In the genomic region with DNA sequence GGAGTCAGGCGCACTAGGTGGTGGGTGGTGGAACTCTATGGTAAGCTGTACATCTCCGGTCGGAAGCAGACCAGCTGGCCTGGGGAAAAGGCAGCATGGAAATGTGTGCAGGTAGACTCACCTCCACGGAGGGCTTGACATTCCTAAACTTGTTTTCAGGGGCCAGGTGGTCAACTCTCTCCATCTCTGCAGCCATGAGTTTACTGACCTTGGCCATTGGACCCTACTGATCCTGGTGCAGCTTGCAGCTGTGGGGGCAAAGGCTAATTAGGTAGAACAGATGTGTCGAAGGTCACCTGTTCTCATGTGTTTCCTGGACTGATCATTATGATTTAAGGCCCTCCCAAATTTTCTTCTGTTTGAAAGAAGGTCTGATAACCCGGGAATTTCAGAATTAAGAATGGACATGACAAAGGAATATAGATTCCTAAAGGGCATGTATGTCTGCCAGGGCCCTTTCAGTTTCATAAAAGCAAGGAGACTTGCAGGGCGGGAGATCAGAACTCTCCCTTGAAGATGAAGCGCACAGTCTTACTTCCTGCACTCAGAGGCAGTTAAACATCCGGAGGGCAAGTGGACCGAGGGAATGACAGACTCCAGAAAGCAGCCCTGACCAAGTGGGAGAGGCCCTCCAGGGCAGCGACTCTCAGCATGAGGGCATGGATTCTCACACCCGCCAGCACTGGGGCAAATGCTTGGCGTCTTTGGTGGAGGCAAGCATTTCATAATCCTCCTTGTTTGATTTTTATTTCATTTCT, we compare ENCODE assay signal across 17 cellular contexts. TPM values are rescaled to one million over a fixed set of nuclear protein-coding genes. Genes with fewer than 3 reads are reported as not detected.
A peak's percentile ranks its signal among the peaks of the same experiment; 100 is the strongest.
DNase-seq lines count a peak whose midpoint lies in the region; ATAC-seq and TF ChIP-seq lines count a peak whose summit lies in the region.
"Had no signal": no experiment of that assay in that cellular context is flagged by ENCODE, and none has a peak within 500 bp of the region (broad histone marks: within the 10 kb centered on the region; RNA-seq: fewer than 3 reads in every experiment).

No MANE protein-coding gene starts in this region.

- no peak for TF ChIP-seq CTCF in osteocyte (IDR thresholded peaks at IDR 0.05)

- H3K36me3 Mint-ChIP-seq in activated T-cell treated with anti-CD3 and anti-CD28 coated beads, Interleukin-2, amount 50 U/mL, for 72 hours (ENCODE audit: insufficient read depth in 2 of 2): no peaks in the 10 kb centered on the region
- H3K36me3 Mint-ChIP-seq in osteocyte (ENCODE audit: unreplicated experiment): no peaks in the 10 kb centered on the region
- H3K36me3 Mint-ChIP-seq: IgD-negative memory B cell had no signal

- ATAC-seq in activated T-cell treated with anti-CD3 and anti-CD28 coated beads, Interleukin-2, amount 50 U/mL, for 72 hours (replicated peaks in 1 of 2): peak; percentile 22 to 40

- H3K36me3 ChIP-seq in KOPT-K1 (ENCODE audit: insufficient read depth, low read length): no peaks in the 10 kb centered on the region
- H3K36me3 ChIP-seq: breast epithelium, vagina had no signal

- H3K27ac Mint-ChIP-seq in activated T-cell treated with anti-CD3 and anti-CD28 coated beads, Interleukin-2, amount 50 U/mL, for 72 hours: peak overlapping the region; percentile 62
- peak overlapping the region; percentile 51 for H3K27ac Mint-ChIP-seq in osteocyte (ENCODE audit: unreplicated experiment)

- no peaks in the 10 kb centered on the region for H3K27me3 Mint-ChIP-seq in activated T-cell treated with anti-CD3 and anti-CD28 coated beads, Interleukin-2, amount 50 U/mL, for 72 hours (ENCODE audit: low read depth)
- H3K27me3 Mint-ChIP-seq in osteocyte (ENCODE audit: unreplicated experiment): no peaks in the 10 kb centered on the region
- H3K27me3 Mint-ChIP-seq: IgD-negative memory B cell had no signal

- DNase-seq in activated T-cell treated with anti-CD3 and anti-CD28 coated beads, Interleukin-2, amount 50 U/mL, for 72 hours: no peak
- no peak for DNase-seq in activated T-cell treated with anti-CD3 and anti-CD28 coated beads, Interleukin-2, amount 50 U/mL, for 1 hour
- DNase-seq in left kidney (ENCODE audit: low read depth, low spot score) (peak; percentile 34), osteocyte (ENCODE audit: extremely low spot score, unreplicated experiment) (no peak), occipital lobe (lab: John Stamatoyannopoulos, UW) (no peak), iPS-NIHi11 (ENCODE audit: low spot score) (no peak), NCI-H1930 (lab: John Stamatoyannopoulos, UW) (no peak)
- DNase-seq: COR-L47, foreskin melanocyte, NCI-H187, NCI-H446 had no signal

- peak overlapping the region; percentile 29 to 59 for H3K4me3 Mint-ChIP-seq in activated T-cell treated with anti-CD3 and anti-CD28 coated beads, Interleukin-2, amount 50 U/mL, for 72 hours
- peak overlapping the region; percentile 38 for H3K4me3 Mint-ChIP-seq in osteocyte (ENCODE audit: unreplicated experiment)
- H3K4me3 Mint-ChIP-seq: IgD-negative memory B cell had no signal

- H3K9me3 ChIP-seq in KOPT-K1 (ENCODE audit: insufficient read depth, low read length, poor library complexity, severe bottlenecking): no peaks in the 10 kb centered on the region
- H3K9me3 ChIP-seq: breast epithelium, vagina had no signal

- H3K27ac ChIP-seq in KOPT-K1 (ENCODE audit: low read depth, low read length, poor library complexity, severe bottlenecking): peak overlapping the region; percentile 26
- H3K27ac ChIP-seq: breast epithelium, epithelial cell of prostate, RWPE1, vagina had no signal

- no peaks in the 10 kb centered on the region for H3K9me3 Mint-ChIP-seq in activated T-cell treated with anti-CD3 and anti-CD28 coated beads, Interleukin-2, amount 50 U/mL, for 72 hours
- H3K9me3 Mint-ChIP-seq in osteocyte (ENCODE audit: unreplicated experiment): peaks cover 5% of the 10 kb centered on the region
- H3K9me3 Mint-ChIP-seq: IgD-negative memory B cell had no signal

- H3K4me1 Mint-ChIP-seq in activated T-cell treated with anti-CD3 and anti-CD28 coated beads, Interleukin-2, amount 50 U/mL, for 72 hours (ENCODE audit: low read depth): peaks cover 32% of the 10 kb centered on the region
- peaks cover 21% of the 10 kb centered on the region for H3K4me1 Mint-ChIP-seq in osteocyte (ENCODE audit: unreplicated experiment)

RNA-seq across cellular contexts. Expression of gene CMTM7, which starts 56.1 kb away (rescaled TPM):
- 10 to 100 TPM; 61.0 to 72.3 TPM for total RNA-seq in activated T-cell treated with anti-CD3 and anti-CD28 coated beads, Interleukin-2, amount 50 U/mL, for 72 hours
- 14.7 and 17.8 TPM in 2 replicates for total RNA-seq in osteocyte
- 0.31 TPM for total RNA-seq in occipital lobe

Comparison
In these comparisons a context has a peak if more than half of its experiments do, and no peak if none do; other contexts are left out.
1. RNA of gene CMTM7, which starts 56.1 kb away (total RNA-seq): 61.0 to 72.3 TPM in activated T-cell treated with anti-CD3 and anti-CD28 coated beads, Interleukin-2, amount 50 U/mL, for 72 hours and 14.7 to 17.8 TPM in osteocyte; 0.31 TPM in occipital lobe (single experiment); every median in the first group is over 10 times any median in the second.